In the genomic region with DNA sequence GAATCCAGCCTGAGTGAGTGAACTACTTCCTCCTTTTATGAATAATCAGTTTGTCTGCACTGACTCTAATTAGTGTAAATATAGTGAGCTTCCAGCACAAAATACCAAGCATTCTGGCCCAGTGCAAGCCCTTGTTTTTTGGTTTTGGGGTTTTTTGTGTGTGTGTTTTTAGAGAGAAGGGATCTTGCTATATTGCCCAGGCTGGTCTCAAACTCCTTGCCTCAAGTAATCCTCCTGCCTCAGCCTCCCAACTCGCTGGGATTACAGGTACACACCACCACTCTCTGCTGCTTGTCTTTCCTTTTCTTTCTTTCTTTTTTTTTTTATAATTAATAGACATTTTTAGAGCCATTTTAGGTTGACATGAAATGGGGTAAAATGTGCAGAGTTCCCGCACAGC, we compare ENCODE assay signal across 19 cellular contexts.
"Had no signal": no experiment of that assay in that cellular context is flagged by ENCODE, and none has a peak within 500 bp of the region (broad histone marks: within the 10 kb centered on the region; RNA-seq: fewer than 3 reads in every experiment).

No MANE protein-coding gene starts in this region.

- H3K36me3 Mint-ChIP-seq: activated naive CD8-positive, alpha-beta T cell treated with anti-CD3 and anti-CD28 coated beads, Interleukin-2, amount 10 ng/mL, durations not matched to agents 7 days and 5 days; naive thymus-derived CD8-positive, alpha-beta T cell; stimulated activated memory B cell treated with anti-CD40 and anti-IgM and Interleukin-4, amounts not matched to agents 10 μg/mL and 1 μg/mL and 100 μg/mL, for 72 hours had no signal

- DNase-seq: activated CD4-positive, alpha-beta T cell treated with anti-CD3 and anti-CD28 coated beads, Interleukin-2, amount 50 U/mL, for 1 hour; activated CD8-positive, alpha-beta memory T cell treated with anti-CD3 and anti-CD28 coated beads for 24 hours; activated naive CD4-positive, alpha-beta T cell; activated naive CD8-positive, alpha-beta T cell treated with anti-CD3 and anti-CD28 coated beads, Interleukin-2, amount 10 ng/mL, durations not matched to agents 7 days and 5 days; aorta; cerebellar nuclear complex; effector memory CD8-positive, alpha-beta T cell; foreskin melanocyte; mucosa of descending colon; naive thymus-derived CD8-positive, alpha-beta T cell; stimulated activated CD4-positive, alpha-beta T cell treated with anti-CD3 and anti-CD28 coated beads, Interleukin-2, amount 100 ng/mL, for 48 hours; thyroid gland; uterus had no signal

- H3K27ac ChIP-seq: epithelial cell of prostate, thyroid gland, uterus had no signal

- H3K27me3 ChIP-seq: breast epithelium, thyroid gland, uterus had no signal

- H3K4me1 Mint-ChIP-seq: activated naive CD8-positive, alpha-beta T cell treated with anti-CD3 and anti-CD28 coated beads, Interleukin-2, amount 10 ng/mL, durations not matched to agents 7 days and 5 days; naive thymus-derived CD8-positive, alpha-beta T cell; stimulated activated memory B cell treated with anti-CD40 and anti-IgM and Interleukin-4, amounts not matched to agents 10 μg/mL and 1 μg/mL and 100 μg/mL, for 72 hours had no signal

- H3K4me3 ChIP-seq: breast epithelium, mucosa of descending colon, thyroid gland, uterus had no signal

- H3K27me3 Mint-ChIP-seq: stimulated activated memory B cell treated with anti-CD40 and anti-IgM and Interleukin-4, amounts not matched to agents 10 μg/mL and 1 μg/mL and 100 μg/mL, for 72 hours had no signal

- H3K4me1 ChIP-seq: breast epithelium, thyroid gland, uterus had no signal

- H3K9me3 ChIP-seq: breast epithelium, mucosa of descending colon, thyroid gland, uterus had no signal

- H3K36me3 ChIP-seq: breast epithelium, thyroid gland, uterus had no signal

- H3K4me3 Mint-ChIP-seq: activated naive CD8-positive, alpha-beta T cell treated with anti-CD3 and anti-CD28 coated beads, Interleukin-2, amount 10 ng/mL, durations not matched to agents 7 days and 5 days; dendritic cell treated with granulocyte-macrophage colony-stimulating factor and Interleukin-4, amounts not matched to agents 40 ng/mL and 50 ng/mL, for 4 days; effector memory CD8-positive, alpha-beta T cell; naive thymus-derived CD8-positive, alpha-beta T cell; stimulated activated memory B cell treated with anti-CD40 and anti-IgM and Interleukin-4, amounts not matched to agents 10 μg/mL and 1 μg/mL and 100 μg/mL, for 72 hours had no signal

- ATAC-seq: effector memory CD8-positive, alpha-beta T cell; left lobe of liver; mucosa of descending colon; naive thymus-derived CD8-positive, alpha-beta T cell; stimulated activated memory B cell treated with anti-CD40 and anti-IgM and Interleukin-4, amounts not matched to agents 10 μg/mL and 1 μg/mL and 100 μg/mL, for 72 hours had no signal

- H3K27ac Mint-ChIP-seq: activated naive CD8-positive, alpha-beta T cell treated with anti-CD3 and anti-CD28 coated beads, Interleukin-2, amount 10 ng/mL, durations not matched to agents 7 days and 5 days; dendritic cell treated with granulocyte-macrophage colony-stimulating factor and Interleukin-4, amounts not matched to agents 40 ng/mL and 50 ng/mL, for 4 days; effector memory CD8-positive, alpha-beta T cell; stimulated activated memory B cell treated with anti-CD40 and anti-IgM and Interleukin-4, amounts not matched to agents 10 μg/mL and 1 μg/mL and 100 μg/mL, for 72 hours had no signal

- H3K9me3 Mint-ChIP-seq: activated naive CD8-positive, alpha-beta T cell treated with anti-CD3 and anti-CD28 coated beads, Interleukin-2, amount 10 ng/mL, durations not matched to agents 7 days and 5 days; dendritic cell treated with granulocyte-macrophage colony-stimulating factor and Interleukin-4, amounts not matched to agents 40 ng/mL and 50 ng/mL, for 4 days; effector memory CD8-positive, alpha-beta T cell; naive thymus-derived CD8-positive, alpha-beta T cell; stimulated activated memory B cell treated with anti-CD40 and anti-IgM and Interleukin-4, amounts not matched to agents 10 μg/mL and 1 μg/mL and 100 μg/mL, for 72 hours had no signal

- FAIRE-seq: islet of Langerhans had no signal
